Comparison of ENCODE assay signal across 12 cellular contexts in genomic region chr13:113176292-113176691, GRCh38. TPM values are rescaled to one million over a fixed set of nuclear protein-coding genes. Genes with fewer than 3 reads are reported as not detected.
DNase-seq lines count a peak whose midpoint lies in the region; ATAC-seq and TF ChIP-seq lines count a peak whose summit lies in the region.
"Had no signal": no experiment of that assay in that cellular context is flagged by ENCODE, and none has a peak within 500 bp of the region (broad histone marks: within the 10 kb centered on the region; RNA-seq: fewer than 3 reads in every experiment).

No MANE protein-coding gene starts in this region.

- H2BK12ac ChIP-seq in neuronal stem cell (ENCODE audit: low read length): no peak overlapping the region

- H3K27me3 ChIP-seq in CD4-positive, alpha-beta T cell (ENCODE audit: control insufficient read depth, insufficient read depth, low read length): no peaks in the 10 kb centered on the region
- no peaks in the 10 kb centered on the region for H3K27me3 ChIP-seq in neuronal stem cell (ENCODE audit: control insufficient read depth in 3 of 3, insufficient read depth in 3 of 3, low read depth in 1 of 3, low read length in 3 of 3)
- H3K27me3 ChIP-seq: dorsolateral prefrontal cortex had no signal

- H3K36me3 ChIP-seq in neuronal stem cell (replicated peaks in 1 of 2; ENCODE audit: control insufficient read depth in 2 of 2, insufficient read depth in 2 of 2, low read length in 2 of 2): peaks cover 30 to 95% of the 10 kb centered on the region in 2 donors

- H3K4me3 Mint-ChIP-seq in CD4-positive, alpha-beta T cell: peak overlapping the region; percentile 32
- peak overlapping the region; percentile 71 for H3K4me3 Mint-ChIP-seq in T-helper 2 cell treated with Interferon-gamma antibody and Interleukin-4, amounts not matched to agents 5 μg/mL and 100 μg/mL, for 36 hours
- H3K4me3 Mint-ChIP-seq in activated naive CD4-positive, alpha-beta T cell treated with anti-CD3 and anti-CD28 coated beads, Interleukin-2, amount 10 ng/mL, durations not matched to agents 7 days and 5 days: peak overlapping the region; percentile 21

- no peak overlapping the region for H2BK15ac ChIP-seq in neuronal stem cell (ENCODE audit: low read length)

- no peak overlapping the region for H3K9ac ChIP-seq in neuronal stem cell (ENCODE audit: low read depth, low read length, poor library complexity)

- ATAC-seq in CD4-positive, alpha-beta T cell (ENCODE audit: poor library complexity): peak; percentile 78
- ATAC-seq: GM12878 had no signal

- intact Hi-C loops in CD4-positive, alpha-beta T cell (cut with DNase I, micrococcal nuclease): no loop called here
- intact Hi-C loops in lower leg skin (cut with DNase I; ENCODE audit: low total_unique reads): no loop called here

- no peak overlapping the region for H3K4ac ChIP-seq in neuronal stem cell (ENCODE audit: low read length)

- H3K4me3 ChIP-seq in neuronal stem cell (ENCODE audit: low read length in 2 of 2) (no peak overlapping the region), lower leg skin (ENCODE audit: low read depth, poor library complexity, severe bottlenecking) (no peak overlapping the region)
- H3K4me3 ChIP-seq: dorsolateral prefrontal cortex, GM12878 had no signal

- POLR2A ChIA-PET in CD4-positive, alpha-beta T cell (lab: Charles Lee): interaction anchor here (1.0 to 1.8 kb wide), 4 partner anchors 9 to 33 kb away, joined by 4 to 9 read pairs (median 6); partner anchors contain the start of genes CUL4A and PCID2

- peak in 3 of 10 experiments; percentile 37 to 55 (median 41) for DNase-seq in CD4-positive, alpha-beta T cell
- DNase-seq in T-helper 2 cell treated with Interferon-gamma antibody and Interleukin-4, amounts not matched to agents 5 μg/mL and 100 μg/mL, for 36 hours (ENCODE audit: low spot score): no peak
- peak; percentile 64 for DNase-seq in activated naive CD4-positive, alpha-beta T cell treated with anti-CD3 and anti-CD28 coated beads, Interleukin-2, amount 10 ng/mL, durations not matched to agents 7 days and 5 days
- DNase-seq in neuronal stem cell (ENCODE audit: low spot score) (no peak), RKO (ENCODE audit: low spot score) (no peak), amygdala (lab: John Stamatoyannopoulos, UW) (no peak), lower leg skin (ENCODE audit: low spot score in 2 of 2) (no peak), hypothalamus (lab: John Stamatoyannopoulos, UW) (no peak)
- DNase-seq: dorsolateral prefrontal cortex had no signal

- H2AFZ ChIP-seq in neuronal stem cell (ENCODE audit: low read length): no peak overlapping the region

- peaks cover 30% of the 10 kb centered on the region for H3K4me1 Mint-ChIP-seq in CD4-positive, alpha-beta T cell (ENCODE audit: low read depth)
- peaks cover 41% of the 10 kb centered on the region for H3K4me1 Mint-ChIP-seq in T-helper 2 cell treated with Interferon-gamma antibody and Interleukin-4, amounts not matched to agents 5 μg/mL and 100 μg/mL, for 36 hours (ENCODE audit: low read depth)
- H3K4me1 Mint-ChIP-seq in activated naive CD4-positive, alpha-beta T cell treated with anti-CD3 and anti-CD28 coated beads, Interleukin-2, amount 10 ng/mL, durations not matched to agents 7 days and 5 days: peaks cover 75% of the 10 kb centered on the region

- no peaks in the 10 kb centered on the region for H3K9me3 Mint-ChIP-seq in CD4-positive, alpha-beta T cell
- no peaks in the 10 kb centered on the region for H3K9me3 Mint-ChIP-seq in T-helper 2 cell treated with Interferon-gamma antibody and Interleukin-4, amounts not matched to agents 5 μg/mL and 100 μg/mL, for 36 hours
- peaks cover 2% of the 10 kb centered on the region for H3K9me3 Mint-ChIP-seq in activated naive CD4-positive, alpha-beta T cell treated with anti-CD3 and anti-CD28 coated beads, Interleukin-2, amount 10 ng/mL, durations not matched to agents 7 days and 5 days

- peaks cover 64% of the 10 kb centered on the region for H3K36me3 Mint-ChIP-seq in CD4-positive, alpha-beta T cell (ENCODE audit: low read depth)
- H3K36me3 Mint-ChIP-seq in T-helper 2 cell treated with Interferon-gamma antibody and Interleukin-4, amounts not matched to agents 5 μg/mL and 100 μg/mL, for 36 hours (ENCODE audit: low read depth): peaks cover 68% of the 10 kb centered on the region
- H3K36me3 Mint-ChIP-seq in activated naive CD4-positive, alpha-beta T cell treated with anti-CD3 and anti-CD28 coated beads, Interleukin-2, amount 10 ng/mL, durations not matched to agents 7 days and 5 days: peaks cover 74% of the 10 kb centered on the region

- H3K4me2 ChIP-seq in neuronal stem cell (ENCODE audit: insufficient read depth, low read length, poor library complexity, severe bottlenecking): no peak overlapping the region

- H3K79me1 ChIP-seq in neuronal stem cell (ENCODE audit: low read depth, low read length): no peaks in the 10 kb centered on the region

- H3K4me1 ChIP-seq in neuronal stem cell (ENCODE audit: control insufficient read depth in 2 of 2, insufficient read depth in 1 of 2, low read depth in 1 of 2, low read length in 2 of 2): peaks cover 8 to 18% of the 10 kb centered on the region in 2 donors

- TF ChIP-seq CTCF in CD4-positive, alpha-beta T cell (IDR thresholded peaks at IDR 0.05): no peak
- no peak for TF ChIP-seq CTCF in lower leg skin (IDR thresholded peaks at IDR 0.05)

- H3K27ac Mint-ChIP-seq in CD4-positive, alpha-beta T cell: peak overlapping the region; percentile 92
- peak overlapping the region; percentile 93 for H3K27ac Mint-ChIP-seq in T-helper 2 cell treated with Interferon-gamma antibody and Interleukin-4, amounts not matched to agents 5 μg/mL and 100 μg/mL, for 36 hours
- H3K27ac Mint-ChIP-seq in activated naive CD4-positive, alpha-beta T cell treated with anti-CD3 and anti-CD28 coated beads, Interleukin-2, amount 10 ng/mL, durations not matched to agents 7 days and 5 days: peak overlapping the region; percentile 98

- CTCF ChIA-PET in CD4-positive, alpha-beta T cell (lab: Charles Lee): no interaction called here
- CTCF ChIA-PET in activated naive CD4-positive, alpha-beta T cell treated with anti-CD3 and anti-CD28 coated beads, Interleukin-2, amount 10 ng/mL, durations not matched to agents 7 days and 5 days (lab: Charles Lee): no interaction called here

- H3K27me3 Mint-ChIP-seq in CD4-positive, alpha-beta T cell: no peaks in the 10 kb centered on the region
- H3K27me3 Mint-ChIP-seq in T-helper 2 cell treated with Interferon-gamma antibody and Interleukin-4, amounts not matched to agents 5 μg/mL and 100 μg/mL, for 36 hours (ENCODE audit: low read depth): no peaks in the 10 kb centered on the region
- H3K27me3 Mint-ChIP-seq in activated naive CD4-positive, alpha-beta T cell treated with anti-CD3 and anti-CD28 coated beads, Interleukin-2, amount 10 ng/mL, durations not matched to agents 7 days and 5 days: no peaks in the 10 kb centered on the region

- H3K23ac ChIP-seq in neuronal stem cell (ENCODE audit: low read depth, low read length, poor library complexity): peak overlapping the region; percentile 39

- peak overlapping the region; percentile 66 for H3K27ac ChIP-seq in CD4-positive, alpha-beta T cell (ENCODE audit: low read depth, low read length)
- H3K27ac ChIP-seq in neuronal stem cell (replicated peaks; ENCODE audit: low read length): no peak overlapping the region
- H3K27ac ChIP-seq: C4-2B, dorsolateral prefrontal cortex had no signal

- no peak overlapping the region for H2BK5ac ChIP-seq in neuronal stem cell (ENCODE audit: low read length)

- H3K18ac ChIP-seq in neuronal stem cell (ENCODE audit: low read length): no peak overlapping the region

- no peak overlapping the region for H3K14ac ChIP-seq in neuronal stem cell (ENCODE audit: low read length)

- H2AK5ac ChIP-seq in neuronal stem cell (ENCODE audit: low read depth, low read length): no peak overlapping the region

- H2BK120ac ChIP-seq in neuronal stem cell (ENCODE audit: low read depth, low read length): no peak overlapping the region

- H4K8ac ChIP-seq in neuronal stem cell (ENCODE audit: low read depth, low read length): no peak overlapping the region

- TF ChIP-seq POLR2A in lower leg skin (IDR thresholded peaks at IDR 0.05): no peak

- H4K91ac ChIP-seq in neuronal stem cell (ENCODE audit: low read depth, low read length, poor library complexity): no peak overlapping the region

- H3K9me3 ChIP-seq in CD4-positive, alpha-beta T cell (ENCODE audit: control insufficient read depth, low read length): no peaks in the 10 kb centered on the region
- no peaks in the 10 kb centered on the region for H3K9me3 ChIP-seq in neuronal stem cell (replicated peaks in 1 of 2; ENCODE audit: control insufficient read depth in 2 of 2, insufficient read depth in 1 of 2, low read depth in 1 of 2, low read length in 2 of 2)

- no CpG with 5 or more reads among the region's 5 CpGs for WGBS in neuronal stem cell (ENCODE audit: extremely low coverage in 2 of 2, insufficient read length in 2 of 2, insufficient replicate concordance in 1 of 2), 2 donors
- WGBS in lower leg skin, 2 donors: 75 to 86% methylated on average over 5 of the region's 5 CpGs

RNA-seq across cellular contexts. Expression of gene PROZ, which starts 17.8 kb away (rescaled TPM):
- total RNA-seq in CD4-positive, alpha-beta T cell: not detected
- 0.13 TPM for polyA plus RNA-seq in neuronal stem cell (2013, experiment 1 of 2)
- 0.06 TPM for polyA plus RNA-seq in neuronal stem cell (2013, experiment 2 of 2)
- not detected for total RNA-seq in lower leg skin
- total RNA-seq: GM12878 had no signal
- polyA plus RNA-seq: neural cell had no signal

RNA-seq across cellular contexts. Expression of gene PCID2, which starts 32.2 kb away (rescaled TPM):
- total RNA-seq in CD4-positive, alpha-beta T cell: 10 to 100 TPM; 33.6 to 33.7 TPM
- 58.8 TPM for polyA plus RNA-seq in neuronal stem cell (2013, experiment 1 of 2)
- 60.1 TPM for polyA plus RNA-seq in neuronal stem cell (2013, experiment 2 of 2)
- 10 to 100 TPM; 28.0 to 44.2 (median 40.3) TPM for total RNA-seq in lower leg skin

RNA-seq across cellular contexts. Expression of gene CUL4A, which starts 33.1 kb away (rescaled TPM):
- total RNA-seq in CD4-positive, alpha-beta T cell: 10 to 100 TPM; 54.6 to 56.6 TPM
- 40.2 TPM for polyA plus RNA-seq in neuronal stem cell (2013, experiment 1 of 2)
- polyA plus RNA-seq in neuronal stem cell (2013, experiment 2 of 2): 39.4 TPM
- 100 to 1,000 TPM in 3 of 4 donors, 10 to 100 TPM in 1; 80.7 to 146 (median 105) TPM for total RNA-seq in lower leg skin

RNA-seq across cellular contexts. Expression of gene F10, which starts 53.7 kb away (rescaled TPM):
- not detected for total RNA-seq in CD4-positive, alpha-beta T cell
- polyA plus RNA-seq in neuronal stem cell (2013, experiment 1 of 2): 3.9 TPM
- 3.2 TPM for polyA plus RNA-seq in neuronal stem cell (2013, experiment 2 of 2)
- total RNA-seq in lower leg skin: 10 to 100 TPM in 1 of 4 donors, 1 to 10 TPM in 3; 6.5 to 31.0 (median 9.3) TPM
- total RNA-seq: GM12878 had no signal
- polyA plus RNA-seq: GM12878, neural cell had no signal

Comparison
In these comparisons a context has a peak if more than half of its experiments do, and no peak if none do; other contexts are left out.
1. H3K4me3 Mint-ChIP-seq: peak in every context shown above with its lines; median percentile 71 in T-helper 2 cell treated with Interferon-gamma antibody and Interleukin-4, amounts not matched to agents 5 μg/mL and 100 μg/mL, for 36 hours; 32 in CD4-positive, alpha-beta T cell; 21 in activated naive CD4-positive, alpha-beta T cell treated with anti-CD3 and anti-CD28 coated beads, Interleukin-2, amount 10 ng/mL, durations not matched to agents 7 days and 5 days.